Comparison of ENCODE assay signal across 11 cellular contexts in genomic region chr2:15965564-15966019, GRCh38. TPM values are rescaled to one million over a fixed set of nuclear protein-coding genes. Genes with fewer than 3 reads are reported as not detected.
A peak's percentile ranks its signal among the peaks of the same experiment; 100 is the strongest.
DNase-seq lines count a peak whose midpoint lies in the region; ATAC-seq and TF ChIP-seq lines count a peak whose summit lies in the region.
"Had no signal": no experiment of that assay in that cellular context is flagged by ENCODE, and none has a peak within 500 bp of the region (broad histone marks: within the 10 kb centered on the region; RNA-seq: fewer than 3 reads in every experiment).

No MANE protein-coding gene starts in this region.

- no peak overlapping the region for H3K4me3 Mint-ChIP-seq in activated B cell treated with CpG ODN at 0.5 μM for 24 hours
- H3K4me3 Mint-ChIP-seq in activated naive CD4-positive, alpha-beta T cell treated with anti-CD3 and anti-CD28 coated beads, Interleukin-2, amount 50 U/mL, for 24 hours, result peak overlapping the region; percentile 67

- no peak overlapping the region for H3K4me3 ChIP-seq in BLaER1

- no peak for DNase-seq in activated B cell treated with CpG ODN at 0.5 μM for 24 hours
- DNase-seq in stimulated activated CD4-positive, alpha-beta T cell treated with anti-CD3 and anti-CD28 coated beads, Interleukin-15, amount 100 ng/mL, for 48 hours (ENCODE audit: low read depth in 2 of 2), result peak; percentile 23 to 27
- DNase-seq in H4 (ENCODE audit: low spot score), result no peak
- no peak for DNase-seq in NCI-H226
- DNase-seq: IMR-90, NCI-H2171 treated with DMSO at 0.1 percent for 48 hours had no signal

- CTCF ChIA-PET in activated B cell treated with CpG ODN at 0.5 μM for 24 hours (lab: Charles Lee), result no interaction called here

- H3K36me3 ChIP-seq in BLaER1, result no peaks in the 10 kb centered on the region

- peaks cover 3% of the 10 kb centered on the region for H3K9me3 Mint-ChIP-seq in activated B cell treated with CpG ODN at 0.5 μM for 24 hours
- no peaks in the 10 kb centered on the region for H3K9me3 Mint-ChIP-seq in activated naive CD4-positive, alpha-beta T cell treated with anti-CD3 and anti-CD28 coated beads, Interleukin-2, amount 50 U/mL, for 24 hours

- H3K27ac ChIP-seq in BLaER1, result peak overlapping the region; percentile 76
- H3K27ac ChIP-seq: parathyroid adenoma had no signal

- peaks cover 5% of the 10 kb centered on the region for H3K27me3 Mint-ChIP-seq in activated B cell treated with CpG ODN at 0.5 μM for 24 hours
- no peaks in the 10 kb centered on the region for H3K27me3 Mint-ChIP-seq in activated naive CD4-positive, alpha-beta T cell treated with anti-CD3 and anti-CD28 coated beads, Interleukin-2, amount 50 U/mL, for 24 hours

- intact Hi-C loops in activated B cell treated with CpG ODN at 0.5 μM for 24 hours (cut with micrococcal nuclease), result no loop called here

- no peaks in the 10 kb centered on the region for H4K20me1 ChIP-seq in BLaER1

- no peaks in the 10 kb centered on the region for H3K9me3 ChIP-seq in BLaER1

- H3K4me1 Mint-ChIP-seq in activated B cell treated with CpG ODN at 0.5 μM for 24 hours, result peaks cover 12% of the 10 kb centered on the region
- peaks cover 50% of the 10 kb centered on the region for H3K4me1 Mint-ChIP-seq in activated naive CD4-positive, alpha-beta T cell treated with anti-CD3 and anti-CD28 coated beads, Interleukin-2, amount 50 U/mL, for 24 hours

- ATAC-seq in activated B cell treated with CpG ODN at 0.5 μM for 24 hours (ENCODE audit: low read depth) (peak; percentile 31), HG02885 (IDR thresholded peaks at IDR 0.05; ENCODE audit: poor library complexity, unreplicated experiment) (no peak), GM18511 (IDR thresholded peaks at IDR 0.05; ENCODE audit: unreplicated experiment) (no peak)

- no peaks in the 10 kb centered on the region for H3K36me3 Mint-ChIP-seq in activated B cell treated with CpG ODN at 0.5 μM for 24 hours (ENCODE audit: low read depth)
- no peaks in the 10 kb centered on the region for H3K36me3 Mint-ChIP-seq in activated naive CD4-positive, alpha-beta T cell treated with anti-CD3 and anti-CD28 coated beads, Interleukin-2, amount 50 U/mL, for 24 hours

- H3K27ac Mint-ChIP-seq in activated B cell treated with CpG ODN at 0.5 μM for 24 hours, result no peak overlapping the region
- H3K27ac Mint-ChIP-seq in activated naive CD4-positive, alpha-beta T cell treated with anti-CD3 and anti-CD28 coated beads, Interleukin-2, amount 50 U/mL, for 24 hours, result peak overlapping the region; percentile 78

- POLR2A ChIA-PET in activated B cell treated with CpG ODN at 0.5 μM for 24 hours (lab: Charles Lee), result no interaction called here

- H3K4me1 ChIP-seq in BLaER1, result peaks cover 19% of the 10 kb centered on the region
- H3K4me1 ChIP-seq: parathyroid adenoma had no signal

- no peaks in the 10 kb centered on the region for H3K27me3 ChIP-seq in BLaER1

- H3K9ac ChIP-seq in BLaER1, result peak overlapping the region; percentile 68
- H3K9ac ChIP-seq: parathyroid adenoma had no signal

- no peak for TF ChIP-seq CTCF in activated B cell treated with CpG ODN at 0.5 μM for 24 hours (IDR thresholded peaks at IDR 0.05)

- H3K4me2 ChIP-seq in BLaER1, result peak overlapping the region; percentile 77

RNA-seq across cellular contexts. Expression of gene MYCN, which starts 25.2 kb away (rescaled TPM):
- not detected in 2 replicates for total RNA-seq in activated B cell treated with CpG ODN at 0.5 μM for 24 hours
- total RNA-seq in H4 (2014; rRNA removed; shearing (Covaris generic)), result 0.66 TPM in 1 of 2 replicates, not detected in the other
- total RNA-seq: IMR-90 had no signal

Comparison
In these comparisons a context has a peak if more than half of its experiments do, and no peak if none do; other contexts are left out.
1. DNase-seq: peak in stimulated activated CD4-positive, alpha-beta T cell treated with anti-CD3 and anti-CD28 coated beads, Interleukin-15, amount 100 ng/mL, for 48 hours (2 of 2); none in activated B cell treated with CpG ODN at 0.5 μM for 24 hours (single experiment), H4 (single experiment) and NCI-H226 (single experiment).